In genomic region chr12:47835017-47835830, GRCh38 we compare ENCODE assay signal across 12 cellular contexts. TPM values are rescaled to one million over a fixed set of nuclear protein-coding genes. Genes with fewer than 3 reads are reported as not detected.
DNase-seq lines count a peak whose midpoint lies in the region; ATAC-seq, FAIRE-seq and TF ChIP-seq lines count a peak whose summit lies in the region.
"Had no signal": no experiment of that assay in that cellular context is flagged by ENCODE, and none has a peak within 500 bp of the region (broad histone marks: within the 10 kb centered on the region; RNA-seq: fewer than 3 reads in every experiment).

No MANE protein-coding gene starts in this region.

- peak overlapping the region; percentile 65; the same call in 1 of the 2 replicates for H3K27ac ChIP-seq in PC-9
- H3K27ac ChIP-seq in K562 (ENCODE audit: extremely low read depth, low read depth, low read length): peak overlapping the region; percentile 71
- no peak overlapping the region for H3K27ac ChIP-seq in sigmoid colon
- H3K27ac ChIP-seq: upper lobe of right lung had no signal

- no peaks in the 10 kb centered on the region for H3K9me2 ChIP-seq in PC-9 (ENCODE audit: insufficient read depth)

- H3K36me3 Mint-ChIP-seq in activated CD4-positive, alpha-beta T cell treated with anti-CD3 and anti-CD28 coated beads, Interleukin-2, amount 10 ng/mL, durations not matched to agents 7 days and 5 days (ENCODE audit: low read depth): peaks cover 2% of the 10 kb centered on the region

- H3K27me3 Mint-ChIP-seq in activated CD4-positive, alpha-beta T cell treated with anti-CD3 and anti-CD28 coated beads, Interleukin-2, amount 10 ng/mL, durations not matched to agents 7 days and 5 days: no peaks in the 10 kb centered on the region

- H3K4me1 ChIP-seq in PC-9 (replicated peaks; ENCODE audit: insufficient read depth) (peaks cover 37% of the 10 kb centered on the region), K562 (replicated peaks in 1 of 2; ENCODE audit: control insufficient read depth in 2 of 2, insufficient read depth in 2 of 2, low read length in 2 of 2) (peaks cover 46 to 68% of the 10 kb centered on the region in 2 experiments), sigmoid colon (peaks cover 0 to 16% (median 9%) of the 10 kb centered on the region in 4 donors)

- TF ChIP-seq EP300 in K562 (IDR thresholded peaks at IDR 0.05; ENCODE audit: low read length): no peak
- TF ChIP-seq EP300 in sigmoid colon (IDR thresholded peaks at IDR 0.05): no peak

- peak; percentile 3; the same call in 2 of the 3 replicates for ATAC-seq in K562

- POLR2A ChIA-PET in activated CD4-positive, alpha-beta T cell treated with anti-CD3 and anti-CD28 coated beads, Interleukin-2, amount 10 ng/mL, durations not matched to agents 7 days and 5 days (lab: Charles Lee): interaction anchor here (0.6 kb wide), 1 partner anchor 27 kb away, joined by 4 read pairs; no protein-coding TSS in a partner anchor
- POLR2A ChIA-PET in PC-9 (lab: Charles Lee; ENCODE audit: unreplicated experiment): interaction anchor here (0.6 to 1.3 kb wide), 9 partner anchors 10 to 129 kb away, joined by 3 to 13 read pairs (median 4); partner anchors contain the start of genes HDAC7, RPAP3 and TMEM106C
- POLR2A ChIA-PET in K562 (lab: Yijun Ruan, JAX): interaction anchor here (0.6 to 2.6 kb wide), 8 partner anchors 10 to 1994 kb away, joined by 3 to 9 read pairs (median 3); no protein-coding TSS in a partner anchor

- H3K4me3 ChIP-seq in PC-9: no peak overlapping the region
- no peak overlapping the region for H3K4me3 ChIP-seq in K562
- no peak overlapping the region for H3K4me3 ChIP-seq in sigmoid colon
- H3K4me3 ChIP-seq: upper lobe of right lung had no signal

- peaks cover 4% of the 10 kb centered on the region for H3K9me1 ChIP-seq in K562 (ENCODE audit: control insufficient read depth, insufficient read depth, low read length)

- in situ Hi-C loops in K562 (cut with MboI): loop anchor here (5.0 kb wide), 2 partner anchors 48 to 123 kb away; no protein-coding TSS in a partner anchor

- H3K36me3 ChIP-seq in PC-9 (ENCODE audit: low read depth): no peaks in the 10 kb centered on the region
- no peaks in the 10 kb centered on the region for H3K36me3 ChIP-seq in K562 (ENCODE audit: control insufficient read depth, insufficient read depth, low read length)
- H3K36me3 ChIP-seq in sigmoid colon: no peaks in the 10 kb centered on the region
- H3K36me3 ChIP-seq: upper lobe of right lung had no signal

- FAIRE-seq in K562 (lab: Jason Lieb, UNC): no peak
- FAIRE-seq: islet of Langerhans had no signal

- DNase-seq in activated CD4-positive, alpha-beta T cell treated with anti-CD3 and anti-CD28 coated beads, Interleukin-2, amount 10 ng/mL, durations not matched to agents 7 days and 5 days: no peak
- DNase-seq in activated CD4-positive, alpha-beta T cell treated with anti-CD3 and anti-CD28 coated beads, Interleukin-2, amount 50 U/mL, for 48 hours: no peak
- DNase-seq in PC-9 (no peak), K562 (ENCODE audit: extremely low read depth in 1 of 4, low spot score in 3 of 4) (no peak), sigmoid colon (peak; percentile 46), SHP77 (lab: John Stamatoyannopoulos, UW) (no peak), NCI-H526 (lab: John Stamatoyannopoulos, UW) (no peak), iPS-NIHi7 (ENCODE audit: extremely low spot score) (no peak)
- DNase-seq: ACHN, NCI-H2029 treated with DMSO at 0.1 percent for 48 hours, upper lobe of right lung had no signal

- peak overlapping the region; percentile 95 for H3K27ac Mint-ChIP-seq in activated CD4-positive, alpha-beta T cell treated with anti-CD3 and anti-CD28 coated beads, Interleukin-2, amount 10 ng/mL, durations not matched to agents 7 days and 5 days

- no peak for TF ChIP-seq POLR2A in K562 (conservative IDR thresholded peaks at IDR 0.05)
- TF ChIP-seq POLR2A in sigmoid colon (IDR thresholded peaks at IDR 0.05): no peak

- H2AFZ ChIP-seq in PC-9 (no peak overlapping the region), K562 (ENCODE audit: low read depth, low read length) (peak overlapping the region; percentile 65)

- CTCF ChIA-PET in activated CD4-positive, alpha-beta T cell treated with anti-CD3 and anti-CD28 coated beads, Interleukin-2, amount 10 ng/mL, durations not matched to agents 7 days and 5 days (lab: Charles Lee): interaction anchor here (0.6 to 17.9 kb wide), 16 partner anchors 7 to 876 kb away, joined by 3 to 309 read pairs (median 4); partner anchors contain the start of genes HDAC7 and TMEM106C
- CTCF ChIA-PET in PC-9 (lab: Charles Lee) (interaction anchor here (0.7 to 1.8 kb wide), 7 partner anchors 22 to 93 kb away, joined by 3 to 13 read pairs (median 5); no protein-coding TSS in a partner anchor), K562 (lab: Yijun Ruan, JAX; ENCODE audit: low intra/inter-chr PET ratio) (interaction anchor here (0.6 to 0.7 kb wide), 2 partner anchors 16 to 120 kb away, joined by 3 read pairs; partner anchors contain the start of gene HDAC7)

- WGBS in K562 (ENCODE audit: insufficient coverage, low coverage, missing lambda C conversion rate): 43% methylated on average over 12 of the region's 12 CpGs
- WGBS in sigmoid colon, 2 donors: 78 to 91% methylated on average over 12 of the region's 12 CpGs

- H4K20me1 ChIP-seq in PC-9 (ENCODE audit: insufficient read depth): no peaks in the 10 kb centered on the region
- H4K20me1 ChIP-seq in K562 (replicated peaks; ENCODE audit: control insufficient read depth, insufficient read depth, low read length): no peaks in the 10 kb centered on the region

- BruUV-seq in PC-9 (replicated peaks; lab: Mats Ljungman, UMichigan): no TSS peak
- BruUV-seq in K562 (replicated peaks; lab: Mats Ljungman, UMichigan): no TSS peak

- peaks cover 10% of the 10 kb centered on the region; the same call in 1 of the 2 replicates for H3F3A ChIP-seq in PC-9 (ENCODE audit: insufficient read depth, low read depth)

- TF ChIP-seq CTCF in PC-9 (conservative IDR thresholded peaks at IDR 0.05) (no peak), K562 (IDR thresholded peaks at IDR 0.05 in 2 of 3, conservative IDR thresholded peaks at IDR 0.05 in 1 of 3; ENCODE audit: insufficient read depth in 2 of 3, low read depth in 1 of 3, low read length in 3 of 3) (no peak), sigmoid colon (IDR thresholded peaks at IDR 0.05) (no peak)

- peaks cover 79% of the 10 kb centered on the region for H3K4me1 Mint-ChIP-seq in activated CD4-positive, alpha-beta T cell treated with anti-CD3 and anti-CD28 coated beads, Interleukin-2, amount 10 ng/mL, durations not matched to agents 7 days and 5 days

- H3K79me2 ChIP-seq in PC-9 (ENCODE audit: low read depth) (no peaks in the 10 kb centered on the region), K562 (ENCODE audit: control insufficient read depth, insufficient read depth, low read length) (no peaks in the 10 kb centered on the region)

- H3K4me2 ChIP-seq in PC-9 (peak overlapping the region; percentile 53), K562 (ENCODE audit: insufficient read depth, low read length) (peak overlapping the region; percentile 67)

- H3K27me3 ChIP-seq in PC-9 (ENCODE audit: insufficient read depth, low read depth): no peaks in the 10 kb centered on the region
- H3K27me3 ChIP-seq in K562 (ENCODE audit: control insufficient read depth in 2 of 2, insufficient read depth in 2 of 2, low read length in 2 of 2): no peaks in the 10 kb centered on the region
- no peaks in the 10 kb centered on the region for H3K27me3 ChIP-seq in sigmoid colon
- H3K27me3 ChIP-seq: upper lobe of right lung had no signal

- no peak overlapping the region for H3K4me3 Mint-ChIP-seq in activated CD4-positive, alpha-beta T cell treated with anti-CD3 and anti-CD28 coated beads, Interleukin-2, amount 10 ng/mL, durations not matched to agents 7 days and 5 days

- TF ChIP-seq RAD21 in K562 (CRISPR knock-in tag; conservative IDR thresholded peaks at IDR 0.05 in 1 of 2, IDR thresholded peaks at IDR 0.05 in 1 of 2): no peak

- H3K9me3 Mint-ChIP-seq in activated CD4-positive, alpha-beta T cell treated with anti-CD3 and anti-CD28 coated beads, Interleukin-2, amount 10 ng/mL, durations not matched to agents 7 days and 5 days: no peaks in the 10 kb centered on the region

- intact Hi-C loops in PC-9 (cut with micrococcal nuclease; ENCODE audit: unreplicated experiment) (loop anchor here (1.0 kb wide), 1 partner anchor 10 kb away; no protein-coding TSS in a partner anchor), K562 (cut with micrococcal nuclease) (loop anchor here (5.0 kb wide), 3 partner anchors 38 to 183 kb away; no protein-coding TSS in a partner anchor), sigmoid colon (cut with DNase I) (loop anchor here (5.0 kb wide), 1 partner anchor 183 kb away; no protein-coding TSS in a partner anchor)

- peak overlapping the region; percentile 41 to 65; a peak in 2 of 4 replicates for H3K9ac ChIP-seq in K562 (ENCODE audit: insufficient read depth in 1 of 2, low read depth in 2 of 2, low read length in 2 of 2)

- H3K9me3 ChIP-seq in PC-9 (ENCODE audit: insufficient read depth, low read depth) (0 out of 2 replicates have a peak, but pooled peaks cover 4% of the 10 kb centered on the region), K562 (replicated peaks; ENCODE audit: control insufficient read depth, insufficient read depth, low read depth, low read length) (no peaks in the 10 kb centered on the region), sigmoid colon (no peaks in the 10 kb centered on the region)
- H3K9me3 ChIP-seq: upper lobe of right lung had no signal

RNA-seq across cellular contexts. Expression of gene HDAC7, which starts 15.5 kb away (rescaled TPM):
- total RNA-seq in activated CD4-positive, alpha-beta T cell treated with anti-CD3 and anti-CD28 coated beads, Interleukin-2, amount 10 ng/mL, durations not matched to agents 7 days and 5 days: 100 to 1,000 TPM; 218 to 232 TPM
- total RNA-seq in PC-9 (2021) (106 and 114 TPM in 2 replicates), K562 (2014; rRNA removed) (38.4 and 57.4 TPM in 2 replicates), K562 (2014; rRNA removed; fragmentation: Illumina TruSeq; extraction: Trizol) (22.2 and 30.2 TPM in 2 replicates), K562 (2015; rRNA removed; fragmentation: Illumina TruSeq; extraction: Trizol) (26.7 and 28.2 TPM in 2 replicates), K562 (2021) (119 and 129 TPM in 2 replicates), sigmoid colon (10 to 100 TPM; 45.3 to 79.2 (median 53.1) TPM)
- 123 and 300 TPM in 2 replicates for total RNA-seq in K562 (2011; cell fraction: chromatin; rRNA removed; ENCODE audit: low replicate concordance)
- 143 and 147 TPM in 2 replicates for total RNA-seq in K562 (2011; cell fraction: nucleolus; rRNA removed)
- total RNA-seq in K562 (2011; cell fraction: nucleoplasm; rRNA removed): 123 and 161 TPM in 2 replicates
- polyA plus RNA-seq in K562 (2011; rRNA removed) (31.1 and 33.7 TPM in 2 replicates), K562 (2014; fragmentation: Illumina TruSeq; extraction: Trizol) (71.9 and 82.7 TPM in 2 replicates), K562 (2014; fragmentation: Nextera tagmentation; extraction: Ambion mirVana) (1 to 10 TPM; 2.5 to 3.8 TPM), K562 (2014; rRNA removed) (78.0 and 82.7 TPM in 2 replicates), sigmoid colon (10 to 100 TPM in 2 of 3 donors, 1 to 10 TPM in 1; 6.5 to 44.8 (median 16.8) TPM)
- 20.6 and 43.9 TPM in 2 replicates for polyA plus RNA-seq in K562 (2011; cell fraction: cytosol; rRNA removed)
- polyA plus RNA-seq in K562 (2011; cell fraction: nucleus; rRNA removed): 215 and 430 TPM in 2 replicates
- polyA plus RNA-seq in K562 (2012): 67.8 and 112 TPM in 2 replicates
- polyA minus RNA-seq in K562 (2011; rRNA and poly(A)+ RNA removed): 8.5 and 12.0 TPM in 2 replicates
- 28.2 and 32.6 TPM in 2 replicates for polyA minus RNA-seq in K562 (2011; cell fraction: cytosol; rRNA and poly(A)+ RNA removed)
- polyA minus RNA-seq in K562 (2011; cell fraction: nucleus; rRNA and poly(A)+ RNA removed): 41.2 and 50.1 TPM in 2 replicates

Comparison
In these comparisons a context has a peak if more than half of its experiments do, and no peak if none do; other contexts are left out.
1. H3K27ac ChIP-seq: peak in PC-9 (single experiment) and K562 (single experiment); none in sigmoid colon (0 of 4).